ENCODE assay signal across 8 cellular contexts in genomic region chr6:31546962-31547726, GRCh38. TPM values are rescaled to one million over a fixed set of nuclear protein-coding genes. Genes with fewer than 3 reads are reported as not detected.
A peak's percentile ranks its signal among the peaks of the same experiment; 100 is the strongest.
DNase-seq lines count a peak whose midpoint lies in the region; ATAC-seq and TF ChIP-seq lines count a peak whose summit lies in the region.

NFKBIL1 (plus strand) TSS chr6:31547608; CDS start chr6:31547695, 87 bp downstream.

- peaks cover 50% of the 10 kb centered on the region for H3K36me3 Mint-ChIP-seq in activated T-helper 17 cell treated with anti-CD3 and anti-CD28 coated beads, Interleukin-2, amount 50 U/mL, for 72 hours (ENCODE audit: low read depth)
- H3K36me3 Mint-ChIP-seq in naive thymus-derived CD4-positive, alpha-beta T cell, result peaks cover 0 to 3% (median 0%) of the 10 kb centered on the region in 5 donors
- peaks cover 7% of the 10 kb centered on the region for H3K36me3 Mint-ChIP-seq in stimulated activated memory B cell treated with anti-CD40 and anti-IgM and Interleukin-4, amounts not matched to agents 10 μg/mL and 1 μg/mL and 100 μg/mL, for 72 hours

- ATAC-seq in GM21737 (IDR thresholded peaks at IDR 0.05; ENCODE audit: unreplicated experiment) (peak; percentile 52), RWPE2 (ENCODE audit: low read depth) (peak; percentile 84)
- ATAC-seq in activated T-helper 17 cell treated with anti-CD3 and anti-CD28 coated beads, Interleukin-2, amount 50 U/mL, for 72 hours (replicated peaks), result peak; percentile 90
- ATAC-seq in naive thymus-derived CD4-positive, alpha-beta T cell, result peak; percentile 91
- peak; percentile 94 for ATAC-seq in stimulated activated memory B cell treated with anti-CD40 and anti-IgM and Interleukin-4, amounts not matched to agents 10 μg/mL and 1 μg/mL and 100 μg/mL, for 72 hours

- TF ChIP-seq CTCF in LNCaP clone FGC (IDR thresholded peaks at IDR 0.05; ENCODE audit: control insufficient read depth, extremely low read depth, insufficient read depth) (no peak), RWPE2 (IDR thresholded peaks at IDR 0.05; ENCODE audit: poor library complexity, severe bottlenecking) (peak; percentile 86), fibroblast of lung (conservative IDR thresholded peaks at IDR 0.05 in 1 of 2, IDR thresholded peaks at IDR 0.05 in 1 of 2; ENCODE audit: low read depth in 1 of 2, low read length in 2 of 2) (no peak)

- H3K79me2 ChIP-seq in fibroblast of lung (ENCODE audit: control insufficient read depth, insufficient read depth, low read length), result peaks cover 8% of the 10 kb centered on the region

- H3K9me3 Mint-ChIP-seq in activated T-helper 17 cell treated with anti-CD3 and anti-CD28 coated beads, Interleukin-2, amount 50 U/mL, for 72 hours, result no peaks in the 10 kb centered on the region
- peaks cover 0 to 1% (median 0%) of the 10 kb centered on the region in 11 donors for H3K9me3 Mint-ChIP-seq in naive thymus-derived CD4-positive, alpha-beta T cell
- no peaks in the 10 kb centered on the region for H3K9me3 Mint-ChIP-seq in stimulated activated memory B cell treated with anti-CD40 and anti-IgM and Interleukin-4, amounts not matched to agents 10 μg/mL and 1 μg/mL and 100 μg/mL, for 72 hours

- peak within 1 kb of the TSS; percentile 60 for H3K4me3 ChIP-seq in LNCaP clone FGC (ENCODE audit: low read depth, low read length)
- peak within 1 kb of the TSS; percentile 43 for H3K4me3 ChIP-seq in RWPE2 (ENCODE audit: severe bottlenecking)
- peak within 1 kb of the TSS; percentile 51 to 76 (median 67) for H3K4me3 ChIP-seq in fibroblast of lung (replicated peaks in 1 of 4; ENCODE audit: control extremely low read depth in 1 of 4, insufficient read depth in 1 of 4, low read depth in 3 of 4, low read length in 4 of 4)
- peak within 1 kb of the TSS; percentile 68 for H3K4me3 ChIP-seq in naive thymus-derived CD4-positive, alpha-beta T cell (ENCODE audit: low read length)

- no peaks in the 10 kb centered on the region for H3K27me3 ChIP-seq in RWPE2 (ENCODE audit: insufficient read depth, poor library complexity, severe bottlenecking)
- H3K27me3 ChIP-seq in fibroblast of lung (ENCODE audit: control insufficient read depth, insufficient read depth, low read length), result no peaks in the 10 kb centered on the region
- H3K27me3 ChIP-seq in naive thymus-derived CD4-positive, alpha-beta T cell (ENCODE audit: control insufficient read depth in 2 of 2, insufficient read depth in 2 of 2, low read length in 2 of 2), result no peaks in the 10 kb centered on the region

- intact Hi-C loops in naive thymus-derived CD4-positive, alpha-beta T cell (cut with micrococcal nuclease), result loop anchor here (1.0 to 10.0 kb wide), 16 partner anchors 25 to 412 kb away; partner anchors contain the start of genes BAG6 (in 2 of the 2), PRRC2A (in 2 of the 2), ABHD16A (in 1 of the 2) and EHMT2 (in 1 of the 2)

- no peaks in the 10 kb centered on the region for H3K9me3 ChIP-seq in RWPE2 (ENCODE audit: severe bottlenecking)
- no peaks in the 10 kb centered on the region for H3K9me3 ChIP-seq in fibroblast of lung (ENCODE audit: control insufficient read depth, insufficient read depth, low read depth, low read length)
- no peaks in the 10 kb centered on the region for H3K9me3 ChIP-seq in naive thymus-derived CD4-positive, alpha-beta T cell (ENCODE audit: control insufficient read depth in 2 of 3, low read length in 3 of 3)

- H3K27ac ChIP-seq in RWPE2 (ENCODE audit: poor library complexity, severe bottlenecking) (peak within 1 kb of the TSS; percentile 58), fibroblast of lung (ENCODE audit: insufficient read depth, low read length) (peak within 1 kb of the TSS; percentile 87)
- H3K27ac ChIP-seq in naive thymus-derived CD4-positive, alpha-beta T cell (ENCODE audit: low read depth, low read length), result peak within 1 kb of the TSS; percentile 89

- H3K9ac ChIP-seq in fibroblast of lung (ENCODE audit: insufficient read depth, low read length), result peak within 1 kb of the TSS; percentile 74

- H3K4me1 ChIP-seq in RWPE2 (ENCODE audit: insufficient read depth, poor library complexity, severe bottlenecking) (peaks cover 7% of the 10 kb centered on the region), fibroblast of lung (ENCODE audit: control insufficient read depth, extremely low read depth, insufficient read depth, low read length) (peaks cover 6% of the 10 kb centered on the region)
- peaks cover 22 to 31% of the 10 kb centered on the region in 2 donors for H3K4me1 ChIP-seq in naive thymus-derived CD4-positive, alpha-beta T cell (ENCODE audit: control insufficient read depth in 2 of 2, insufficient read depth in 2 of 2, low read length in 2 of 2)

- DNase-seq in DMS 273 (lab: John Stamatoyannopoulos, UW; ENCODE audit: unreplicated experiment) (peak; percentile 99), LNCaP clone FGC (ENCODE audit: low read depth) (peak; percentile 93), RWPE2 (ENCODE audit: low spot score) (peak; percentile 94), fibroblast of lung (ENCODE audit: low read depth in 2 of 2) (peak; percentile 98 to 99)
- DNase-seq in naive thymus-derived CD4-positive, alpha-beta T cell, result peak; percentile 53 to 90 (median 84)

- H4K20me1 ChIP-seq in fibroblast of lung (ENCODE audit: control insufficient read depth, extremely low read depth, insufficient read depth, low read length), result no peaks in the 10 kb centered on the region

- H2AFZ ChIP-seq in fibroblast of lung (ENCODE audit: low read length), result peak within 1 kb of the TSS; percentile 93

- POLR2A ChIA-PET in naive thymus-derived CD4-positive, alpha-beta T cell (lab: Charles Lee), result interaction anchor here (0.6 to 53.8 kb wide), 8 partner anchors 10 to 1425 kb away, joined by 3 to 3078 read pairs (median 5); partner anchors contain the start of genes AIF1, LSM2, LST1 and LTA

- peak within 1 kb of the TSS; percentile 88 for H3K4me3 Mint-ChIP-seq in activated T-helper 17 cell treated with anti-CD3 and anti-CD28 coated beads, Interleukin-2, amount 50 U/mL, for 72 hours
- peak within 1 kb of the TSS; percentile 81 to 97 (median 91) for H3K4me3 Mint-ChIP-seq in naive thymus-derived CD4-positive, alpha-beta T cell
- H3K4me3 Mint-ChIP-seq in stimulated activated memory B cell treated with anti-CD40 and anti-IgM and Interleukin-4, amounts not matched to agents 10 μg/mL and 1 μg/mL and 100 μg/mL, for 72 hours, result peak within 1 kb of the TSS; percentile 88

- H3K27me3 Mint-ChIP-seq in activated T-helper 17 cell treated with anti-CD3 and anti-CD28 coated beads, Interleukin-2, amount 50 U/mL, for 72 hours, result no peaks in the 10 kb centered on the region
- no peaks in the 10 kb centered on the region for H3K27me3 Mint-ChIP-seq in naive thymus-derived CD4-positive, alpha-beta T cell
- H3K27me3 Mint-ChIP-seq in stimulated activated memory B cell treated with anti-CD40 and anti-IgM and Interleukin-4, amounts not matched to agents 10 μg/mL and 1 μg/mL and 100 μg/mL, for 72 hours, result no peaks in the 10 kb centered on the region

- peak within 1 kb of the TSS; percentile 87 for H3K4me2 ChIP-seq in fibroblast of lung (ENCODE audit: extremely low read depth, insufficient read depth, low read length)

- H3K27ac Mint-ChIP-seq in activated T-helper 17 cell treated with anti-CD3 and anti-CD28 coated beads, Interleukin-2, amount 50 U/mL, for 72 hours, result peak within 1 kb of the TSS; percentile 87
- H3K27ac Mint-ChIP-seq in naive thymus-derived CD4-positive, alpha-beta T cell, result peak within 1 kb of the TSS; percentile 78 to 98 (median 95)
- peak within 1 kb of the TSS; percentile 66 for H3K27ac Mint-ChIP-seq in stimulated activated memory B cell treated with anti-CD40 and anti-IgM and Interleukin-4, amounts not matched to agents 10 μg/mL and 1 μg/mL and 100 μg/mL, for 72 hours

- H3K4me1 Mint-ChIP-seq in activated T-helper 17 cell treated with anti-CD3 and anti-CD28 coated beads, Interleukin-2, amount 50 U/mL, for 72 hours, result peaks cover 13% of the 10 kb centered on the region
- H3K4me1 Mint-ChIP-seq in naive thymus-derived CD4-positive, alpha-beta T cell, result peaks cover 22 to 57% (median 48%) of the 10 kb centered on the region in 7 donors
- peaks cover 44% of the 10 kb centered on the region for H3K4me1 Mint-ChIP-seq in stimulated activated memory B cell treated with anti-CD40 and anti-IgM and Interleukin-4, amounts not matched to agents 10 μg/mL and 1 μg/mL and 100 μg/mL, for 72 hours

- H3K36me3 ChIP-seq in RWPE2 (ENCODE audit: low read depth) (peaks cover 47% of the 10 kb centered on the region), fibroblast of lung (ENCODE audit: control insufficient read depth, insufficient read depth, low read length) (no peaks in the 10 kb centered on the region)
- no peaks in the 10 kb centered on the region for H3K36me3 ChIP-seq in naive thymus-derived CD4-positive, alpha-beta T cell (ENCODE audit: control insufficient read depth in 2 of 3, insufficient read depth in 3 of 3, low read length in 3 of 3)

- CTCF ChIA-PET in naive thymus-derived CD4-positive, alpha-beta T cell (lab: Charles Lee), result interaction anchor here (0.7 to 13.5 kb wide), 5 partner anchors 13 to 286 kb away, joined by 3 to 501 read pairs (median 4); partner anchors contain the start of genes LST1, LTB, NCR3 and TNF

RNA-seq across cellular contexts. Expression of gene NFKBIL1, which starts in this region (rescaled TPM):
- 10 to 100 TPM; 14.1 to 29.8 TPM for total RNA-seq in activated T-helper 17 cell treated with anti-CD3 and anti-CD28 coated beads, Interleukin-2, amount 50 U/mL, for 72 hours
- 44.3 and 47.5 TPM in 2 replicates for total RNA-seq in fibroblast of lung
- 3.7 and 5.1 TPM in 2 replicates for polyA plus RNA-seq in fibroblast of lung
- polyA plus RNA-seq in fibroblast of lung (2012), result 10.8 and 11.5 TPM in 2 replicates
- polyA minus RNA-seq in fibroblast of lung (ENCODE audit: low replicate concordance), result 3.2 and 7.3 TPM in 2 replicates
- 10 to 100 TPM in 4 of 5 experiments, 1 to 10 TPM in 1; 8.7 to 17.2 (median 11.6) TPM for total RNA-seq in naive thymus-derived CD4-positive, alpha-beta T cell
- 10 to 100 TPM in 1 of 2 donors, 1 to 10 TPM in 1; 9.4 to 13.8 TPM for polyA plus RNA-seq in naive thymus-derived CD4-positive, alpha-beta T cell

Comparison
In these comparisons a context has a peak if more than half of its experiments do, and no peak if none do; other contexts are left out.
1. Peak in every context shown above with its lines: DNase-seq, ATAC-seq, H3K4me3 ChIP-seq and H3K27ac ChIP-seq.